In the genomic region with DNA sequence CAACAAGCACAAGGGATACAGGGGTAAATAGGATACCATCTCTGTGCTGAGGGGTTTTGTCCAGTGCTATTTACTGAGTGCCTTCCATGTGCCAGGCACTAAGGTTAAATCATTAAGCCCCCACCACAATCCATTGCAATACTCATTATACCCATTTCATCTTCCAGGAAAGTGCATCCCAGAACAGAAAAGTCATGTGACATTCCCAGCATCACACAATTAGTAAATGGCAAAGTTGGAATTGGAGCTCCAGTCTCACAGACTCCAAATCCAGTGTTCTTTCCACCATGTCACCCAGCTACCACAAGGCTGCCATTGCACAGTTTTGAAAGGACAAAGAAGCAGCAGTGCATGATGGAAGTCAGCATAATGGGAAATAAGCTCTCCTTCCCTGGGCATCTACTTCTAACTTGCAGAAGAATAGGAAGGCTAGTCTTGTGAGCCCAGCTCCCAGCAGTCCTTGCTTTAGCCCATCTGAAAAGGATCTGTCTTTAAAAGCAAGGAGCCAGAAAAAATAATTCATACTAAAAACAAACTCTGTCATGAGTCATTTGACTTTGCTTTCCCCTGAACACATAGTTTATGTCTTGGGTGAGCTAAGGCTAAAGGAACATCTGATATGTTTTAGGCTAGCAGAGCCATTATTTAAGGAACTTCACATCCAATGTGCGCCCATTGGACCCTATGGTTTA, we compare ENCODE assay signal across 14 cellular contexts.
DNase-seq lines count a peak whose midpoint lies in the region; TF ChIP-seq lines count a peak whose summit lies in the region.
"Had no signal": no experiment of that assay in that cellular context is flagged by ENCODE, and none has a peak within 500 bp of the region (broad histone marks: within the 10 kb centered on the region; RNA-seq: fewer than 3 reads in every experiment).

No MANE protein-coding gene starts in this region.

- intact Hi-C loops in sigmoid colon (cut with DNase I), result loop anchor here (2.0 to 5.0 kb wide), 3 partner anchors 54 to 919 kb away; a partner anchor contains a TSS

- peak; percentile 52 for DNase-seq in AG20443 (ENCODE audit: low spot score)
- peak; percentile 79 for DNase-seq in amniotic epithelial cell (ENCODE audit: low read depth)
- DNase-seq in fibroblast of the conjunctiva (ENCODE audit: low read depth), result peak; percentile 70
- no peak for DNase-seq in sigmoid colon
- no peak for DNase-seq in pons (ENCODE audit: low spot score)
- DNase-seq in NCI-H2196 (lab: John Stamatoyannopoulos, UW; ENCODE audit: unreplicated experiment), result no peak
- DNase-seq in ACHN, result no peak
- no peak for DNase-seq in endodermal cell
- DNase-seq: activated CD4-positive, alpha-beta memory T cell treated with anti-CD3 and anti-CD28 coated beads for 36 hours; activated naive CD4-positive, alpha-beta T cell; stimulated activated CD4-positive, alpha-beta T cell treated with anti-CD3 and anti-CD28 coated beads, Interleukin-1b, Interleukin-23, amount 100 ng/mL, for 48 hours; stimulated activated naive B cell treated with anti-CD40 and anti-IgM and Interleukin-4, amounts not matched to agents 10 μg/mL and 1 μg/mL and 100 μg/mL, for 72 hours had no signal

- TF ChIP-seq CTCF in sigmoid colon (IDR thresholded peaks at IDR 0.05) (no peak), endodermal cell (conservative IDR thresholded peaks at IDR 0.05) (no peak)

- H3K27ac ChIP-seq in sigmoid colon (peak overlapping the region; percentile 65 to 79 (median 70)), endodermal cell (ENCODE audit: low read depth, low read length) (no peak overlapping the region)

- no peak overlapping the region for H3K4me3 Mint-ChIP-seq in endodermal cell
- H3K4me3 Mint-ChIP-seq: activated CD4-positive, alpha-beta memory T cell treated with anti-CD3 and anti-CD28 coated beads for 36 hours; stimulated activated naive B cell treated with anti-CD40 and anti-IgM and Interleukin-4, amounts not matched to agents 10 μg/mL and 1 μg/mL and 100 μg/mL, for 72 hours; T-helper 1 cell treated with Interleukin-12 subunit alpha and Interleukin-12 subunit beta and Interleukin-4 antibody, amounts not matched to agents 30 μg/mL and 1 μg/mL, for 36 hours had no signal

- no peaks in the 10 kb centered on the region for H3K9me3 Mint-ChIP-seq in endodermal cell
- H3K9me3 Mint-ChIP-seq: activated CD4-positive, alpha-beta memory T cell treated with anti-CD3 and anti-CD28 coated beads for 36 hours; stimulated activated naive B cell treated with anti-CD40 and anti-IgM and Interleukin-4, amounts not matched to agents 10 μg/mL and 1 μg/mL and 100 μg/mL, for 72 hours; T-helper 1 cell treated with Interleukin-12 subunit alpha and Interleukin-12 subunit beta and Interleukin-4 antibody, amounts not matched to agents 30 μg/mL and 1 μg/mL, for 36 hours had no signal

- in situ Hi-C loops in ACHN (cut with HindIII; ENCODE audit: low pct_ligation_motif_present, low pct_unique_long_range_greater_than_20kb, low sequenced_read_pairs), result no loop called here

- H3K27me3 ChIP-seq in sigmoid colon (no peaks in the 10 kb centered on the region), endodermal cell (ENCODE audit: control insufficient read depth, insufficient read depth, low read length, poor library complexity, severe bottlenecking) (no peaks in the 10 kb centered on the region)
- H3K27me3 ChIP-seq: BLaER1 treated with 17β-estradiol and CSF1 and Interleukin-3, amounts not matched to agents 10 nM and 100 nM had no signal

- H3K9me3 ChIP-seq in sigmoid colon, result no peaks in the 10 kb centered on the region
- H3K9me3 ChIP-seq in endodermal cell (ENCODE audit: control insufficient read depth, low read length), result no peaks in the 10 kb centered on the region
- H3K9me3 ChIP-seq: BLaER1 treated with 17β-estradiol and CSF1 and Interleukin-3, amounts not matched to agents 10 nM and 100 nM had no signal

- peaks cover 4% of the 10 kb centered on the region for H3K4me1 Mint-ChIP-seq in endodermal cell

- 72 to 90% methylated on average over 1 of the region's 1 CpG for WGBS in sigmoid colon, 2 donors
- whole genome bisulfite sequencing in endodermal cell (ENCODE audit: insufficient coverage in 1 of 2, insufficient read length in 1 of 2), 2 experiments, result 84% methylated on average over 1 of the region's 1 CpG; no CpG with 5 or more reads in 1 of the 2 experiments

- H3K4me1 ChIP-seq in sigmoid colon (peaks cover 0 to 78% (median 60%) of the 10 kb centered on the region in 4 donors), endodermal cell (ENCODE audit: control insufficient read depth, insufficient read depth, low read length) (no peaks in the 10 kb centered on the region)

- no peak overlapping the region for H3K9ac ChIP-seq in endodermal cell (ENCODE audit: extremely low read depth, low read length, poor library complexity, severe bottlenecking)
- H3K9ac ChIP-seq: BLaER1 treated with 17β-estradiol and CSF1 and Interleukin-3, amounts not matched to agents 10 nM and 100 nM had no signal

- TF ChIP-seq EP300 in sigmoid colon (IDR thresholded peaks at IDR 0.05), result no peak

- H3K36me3 ChIP-seq in sigmoid colon (no peaks in the 10 kb centered on the region), endodermal cell (ENCODE audit: control insufficient read depth, insufficient read depth, low read length) (no peaks in the 10 kb centered on the region)
- H3K36me3 ChIP-seq: BLaER1 treated with 17β-estradiol and CSF1 and Interleukin-3, amounts not matched to agents 10 nM and 100 nM had no signal

- no peak overlapping the region for H3K27ac Mint-ChIP-seq in endodermal cell
- H3K27ac Mint-ChIP-seq: activated CD4-positive, alpha-beta memory T cell treated with anti-CD3 and anti-CD28 coated beads for 36 hours; stimulated activated naive B cell treated with anti-CD40 and anti-IgM and Interleukin-4, amounts not matched to agents 10 μg/mL and 1 μg/mL and 100 μg/mL, for 72 hours; T-helper 1 cell treated with Interleukin-12 subunit alpha and Interleukin-12 subunit beta and Interleukin-4 antibody, amounts not matched to agents 30 μg/mL and 1 μg/mL, for 36 hours had no signal

- H3K4me3 ChIP-seq in sigmoid colon, result no peak overlapping the region
- no peak overlapping the region for H3K4me3 ChIP-seq in endodermal cell (ENCODE audit: low read length)
- H3K4me3 ChIP-seq: BLaER1 treated with 17β-estradiol and CSF1 and Interleukin-3, amounts not matched to agents 10 nM and 100 nM had no signal

- no peaks in the 10 kb centered on the region for H3K36me3 Mint-ChIP-seq in endodermal cell (ENCODE audit: low read depth)
- H3K36me3 Mint-ChIP-seq: activated CD4-positive, alpha-beta memory T cell treated with anti-CD3 and anti-CD28 coated beads for 36 hours had no signal

- no peak for TF ChIP-seq POLR2A in sigmoid colon (IDR thresholded peaks at IDR 0.05)

- H3K27me3 Mint-ChIP-seq in endodermal cell (ENCODE audit: insufficient read depth), result no peaks in the 10 kb centered on the region
- H3K27me3 Mint-ChIP-seq: activated CD4-positive, alpha-beta memory T cell treated with anti-CD3 and anti-CD28 coated beads for 36 hours; stimulated activated naive B cell treated with anti-CD40 and anti-IgM and Interleukin-4, amounts not matched to agents 10 μg/mL and 1 μg/mL and 100 μg/mL, for 72 hours had no signal

Comparison
In these comparisons a context has a peak if more than half of its experiments do, and no peak if none do; other contexts are left out.
1. DNase-seq: peak in AG20443 (single experiment), amniotic epithelial cell (single experiment) and fibroblast of the conjunctiva (single experiment); none in sigmoid colon (single experiment), pons (single experiment), NCI-H2196 (single experiment), ACHN (single experiment) and endodermal cell (single experiment).